Comparison of ENCODE assay signal across 1 cellular context in genomic region chr17:58156839-58157803, GRCh38.
TF ChIP-seq lines count a peak whose summit lies in the region.

No MANE protein-coding gene starts in this region.

TF ChIP-seq in GM23338, 12 proteins besides CTCF, POLR2A, EP300 and RAD21 (continued from another document):
- no peak for TF ChIP-seq REST (IDR thresholded peaks at IDR 0.05; ENCODE audit: unreplicated experiment)
- no peak for TF ChIP-seq STAT1 (IDR thresholded peaks at IDR 0.05; ENCODE audit: unreplicated experiment)
- no peak for TF ChIP-seq EZH2 (IDR thresholded peaks at IDR 0.05; ENCODE audit: low read depth, unreplicated experiment)
- TF ChIP-seq JUNB (IDR thresholded peaks at IDR 0.05; ENCODE audit: unreplicated experiment), result no peak
- TF ChIP-seq CREB1 (CRISPR knock-in tag; IDR thresholded peaks at IDR 0.05; ENCODE audit: low read depth), result peak; percentile 82
